In the genomic region with DNA sequence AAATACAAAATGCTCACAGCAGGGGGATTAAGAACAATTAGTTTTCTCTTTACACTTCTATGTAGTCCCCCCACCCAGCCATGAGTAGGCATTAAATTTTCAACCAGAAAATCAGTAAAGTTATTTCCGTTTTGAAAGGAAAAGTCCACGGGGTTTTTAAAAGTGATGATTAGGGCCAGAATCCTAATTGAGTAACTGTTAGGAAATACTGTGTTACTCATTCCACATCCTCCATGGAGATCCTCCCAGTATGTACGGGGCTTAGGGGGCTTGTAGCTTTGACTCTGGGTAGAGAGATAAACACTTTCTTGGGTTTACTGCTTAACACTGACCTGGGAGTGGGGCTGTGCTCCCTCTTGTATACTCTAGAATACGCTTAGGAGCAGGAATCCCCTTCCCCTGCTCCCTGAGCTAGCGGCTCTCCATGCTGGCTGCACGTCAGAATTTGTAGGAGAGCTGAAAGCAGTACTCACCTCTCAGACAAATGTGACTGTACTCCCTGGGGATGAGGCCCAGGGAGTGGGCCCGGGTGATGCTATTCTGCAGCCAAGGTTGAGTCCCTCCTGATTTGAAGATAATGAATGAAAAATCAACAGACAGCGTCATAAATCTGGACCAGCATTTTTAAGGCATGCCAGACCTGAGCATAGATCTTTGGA, we compare ENCODE assay signal across 1 cellular context.
TF ChIP-seq lines count a peak whose summit lies in the region.

No MANE protein-coding gene starts in this region.

TF ChIP-seq in IMR-90, 13 proteins besides CTCF, POLR2A, EP300 and RAD21:
- TF ChIP-seq, protein P1, sequence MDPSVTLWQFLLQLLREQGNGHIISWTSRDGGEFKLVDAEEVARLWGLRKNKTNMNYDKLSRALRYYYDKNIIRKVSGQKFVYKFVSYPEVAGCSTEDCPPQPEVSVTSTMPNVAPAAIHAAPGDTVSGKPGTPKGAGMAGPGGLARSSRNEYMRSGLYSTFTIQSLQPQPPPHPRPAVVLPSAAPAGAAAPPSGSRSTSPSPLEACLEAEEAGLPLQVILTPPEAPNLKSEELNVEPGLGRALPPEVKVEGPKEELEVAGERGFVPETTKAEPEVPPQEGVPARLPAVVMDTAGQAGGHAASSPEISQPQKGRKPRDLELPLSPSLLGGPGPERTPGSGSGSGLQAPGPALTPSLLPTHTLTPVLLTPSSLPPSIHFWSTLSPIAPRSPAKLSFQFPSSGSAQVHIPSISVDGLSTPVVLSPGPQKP (IDR thresholded peaks at IDR 0.05; ENCODE audit: borderline replicate concordance, low read depth, low read length) = no peak
- TF ChIP-seq BHLHE40 (IDR thresholded peaks at IDR 0.05; ENCODE audit: low read depth, low read length) = no peak
